Comparison of ENCODE assay signal across 25 cellular contexts in genomic region chr13:23988546-23989122, GRCh38.
A peak's percentile ranks its signal among the peaks of the same experiment; 100 is the strongest.
DNase-seq lines count a peak whose midpoint lies in the region; ATAC-seq, FAIRE-seq and TF ChIP-seq lines count a peak whose summit lies in the region.
"Had no signal": no experiment of that assay in that cellular context is flagged by ENCODE, and none has a peak within 500 bp of the region (broad histone marks: within the 10 kb centered on the region; RNA-seq: fewer than 3 reads in every experiment).

No MANE protein-coding gene starts in this region.

- no peaks in the 10 kb centered on the region for H3K9me3 ChIP-seq in body of pancreas
- H3K9me3 ChIP-seq in mucosa of descending colon, result no peaks in the 10 kb centered on the region
- H3K9me3 ChIP-seq: BE2C had no signal

- no peaks in the 10 kb centered on the region for H3K27me3 ChIP-seq in body of pancreas
- H3K27me3 ChIP-seq in layer of hippocampus (ENCODE audit: control insufficient read depth, insufficient read depth, low read length), result no peaks in the 10 kb centered on the region

- H3K36me3 ChIP-seq in body of pancreas (replicated peaks in 1 of 2; ENCODE audit: insufficient read depth in 1 of 2, low read depth in 2 of 2), result no peaks in the 10 kb centered on the region
- no peaks in the 10 kb centered on the region for H3K36me3 ChIP-seq in mucosa of descending colon (ENCODE audit: low read depth)
- H3K36me3 ChIP-seq: BE2C had no signal

- peak overlapping the region; percentile 87 for H3K27ac Mint-ChIP-seq in progenitor cell of endocrine pancreas
- H3K27ac Mint-ChIP-seq: CD4-positive, CD25-positive, alpha-beta regulatory T cell; GM23338 had no signal

- peak; percentile 76 for ATAC-seq in body of pancreas
- no peak for ATAC-seq in mucosa of descending colon
- ATAC-seq: GM23338, HCT116, K562, PC-3 had no signal

- H3K4me1 ChIP-seq in body of pancreas (peaks cover 44% of the 10 kb centered on the region), mucosa of descending colon (ENCODE audit: low read depth) (peaks cover 13% of the 10 kb centered on the region)
- H3K4me1 ChIP-seq: BE2C had no signal

- H3K27ac ChIP-seq in body of pancreas (peak overlapping the region in 3 of 4 donors; percentile 53 to 71 (median 57)), layer of hippocampus (ENCODE audit: low read depth, low read length) (peak overlapping the region; percentile 58)

- DNase-seq in EH (ENCODE audit: low read depth) (peak; percentile 49), body of pancreas (peak in 1 of 4 donors; percentile 29), progenitor cell of endocrine pancreas (ENCODE audit: low spot score, unreplicated experiment) (no peak), H54 (ENCODE audit: insufficient read length, low spot score) (no peak), NCI-H510A (lab: John Stamatoyannopoulos, UW) (no peak), NCI-H1092 (lab: John Stamatoyannopoulos, UW) (no peak), mucosa of descending colon (no peak)
- DNase-seq: 8988T; BE2C; CD4-positive, CD25-positive, alpha-beta regulatory T cell; COR-L47; DMS 273 treated with DMSO at 0.1 percent for 48 hours; DND-41; NCI-H1105 treated with DMSO at 0.1 percent for 48 hours; NCI-H1694; NCI-H2081 treated with DMSO at 0.1 percent for 48 hours; NCI-H82; PC-3; RPMI8226; SHP77 treated with DMSO at 0.1 percent for 48 hours had no signal

- TF ChIP-seq POLR2A in body of pancreas (IDR thresholded peaks at IDR 0.05) (no peak), H54 (IDR thresholded peaks at IDR 0.05; ENCODE audit: low read depth, low read length) (no peak)

- no peak for FAIRE-seq in H54 (lab: Jason Lieb, UNC)
- FAIRE-seq: G401.6, K562 had no signal

- intact Hi-C loops in body of pancreas (cut with DNase I) (no loop called here), mucosa of descending colon (cut with DNase I, micrococcal nuclease) (no loop called here)

- H3K4me1 Mint-ChIP-seq in progenitor cell of endocrine pancreas (ENCODE audit: low read depth), result peaks cover 43% of the 10 kb centered on the region
- H3K4me1 Mint-ChIP-seq: CD4-positive, CD25-positive, alpha-beta regulatory T cell; GM23338 had no signal

- no peak for TF ChIP-seq CTCF in body of pancreas (IDR thresholded peaks at IDR 0.05)
- TF ChIP-seq CTCF in progenitor cell of endocrine pancreas (IDR thresholded peaks at IDR 0.05; ENCODE audit: unreplicated experiment), result no peak
- no peak for TF ChIP-seq CTCF in mucosa of descending colon (IDR thresholded peaks at IDR 0.05)

- H3K4me3 Mint-ChIP-seq in progenitor cell of endocrine pancreas (ENCODE audit: low read depth), result peak overlapping the region; percentile 9
- H3K4me3 Mint-ChIP-seq: CD4-positive, CD25-positive, alpha-beta regulatory T cell; GM23338 had no signal

- H3K4me3 ChIP-seq in body of pancreas, result no peak overlapping the region
- no peak overlapping the region for H3K4me3 ChIP-seq in mucosa of descending colon
- H3K4me3 ChIP-seq: GM23338, K562 had no signal

- no peaks in the 10 kb centered on the region for H3K27me3 Mint-ChIP-seq in progenitor cell of endocrine pancreas

- H3K9me3 Mint-ChIP-seq in progenitor cell of endocrine pancreas (ENCODE audit: low read depth), result peaks cover 3% of the 10 kb centered on the region
- H3K9me3 Mint-ChIP-seq: CD4-positive, CD25-positive, alpha-beta regulatory T cell; GM23338 had no signal

- WGBS in body of pancreas, 2 donors, result 24 to 30% methylated on average over 4 of the region's 4 CpGs

- H3K36me3 Mint-ChIP-seq in progenitor cell of endocrine pancreas (ENCODE audit: insufficient read depth), result peaks cover 9% of the 10 kb centered on the region
- H3K36me3 Mint-ChIP-seq: CD4-positive, CD25-positive, alpha-beta regulatory T cell had no signal
